ENCODE assay signal across 7 cellular contexts in the genomic region with DNA sequence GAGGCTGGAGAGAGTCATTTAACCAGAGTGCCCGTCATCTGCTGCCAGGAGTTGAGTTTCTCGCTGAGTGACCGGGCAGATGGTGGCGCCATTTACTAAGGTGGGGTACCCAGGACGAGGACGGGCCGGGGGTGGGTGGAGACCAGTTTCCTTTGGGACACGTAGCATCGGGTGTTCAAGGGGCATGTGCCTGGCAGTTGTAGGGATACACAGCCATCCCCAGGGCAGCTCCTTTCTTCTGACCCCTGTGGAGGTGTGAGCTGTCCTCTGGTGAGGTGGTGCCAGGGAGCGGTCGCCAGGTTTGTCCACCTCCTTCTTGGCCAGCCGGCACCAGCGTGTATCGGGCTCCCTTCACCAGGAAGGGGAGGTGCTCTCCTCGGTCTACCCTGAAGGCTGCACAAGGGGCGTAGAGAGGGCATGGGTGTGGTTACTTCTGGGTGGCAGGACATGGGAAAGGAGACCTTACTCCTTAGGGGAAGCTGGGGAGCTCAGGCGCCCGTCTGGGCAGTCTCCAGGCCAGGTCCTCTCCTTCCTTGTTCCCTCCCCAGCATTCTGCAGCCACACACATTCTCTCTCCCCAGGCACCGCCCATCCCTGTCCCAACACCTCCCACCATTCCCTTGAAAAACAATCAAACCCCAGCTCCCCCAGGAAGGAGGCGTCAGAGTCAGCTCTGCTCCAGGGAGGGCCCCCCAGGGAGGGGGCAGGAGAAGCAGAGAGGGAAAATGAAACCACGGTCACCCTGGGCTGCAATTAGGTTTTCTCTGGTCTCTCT. TPM values are rescaled to one million over a fixed set of nuclear protein-coding genes. Genes with fewer than 3 reads are reported as not detected.
A peak's percentile ranks its signal among the peaks of the same experiment; 100 is the strongest.
DNase-seq lines count a peak whose midpoint lies in the region; TF ChIP-seq lines count a peak whose summit lies in the region.

No MANE protein-coding gene starts in this region.

- peak; percentile 76 for TF ChIP-seq CTCF in GM10266 (IDR thresholded peaks at IDR 0.05; ENCODE audit: control insufficient read depth, insufficient read depth, low read depth, missing control alignments)
- TF ChIP-seq CTCF in kidney epithelial cell (IDR thresholded peaks at IDR 0.05; ENCODE audit: insufficient read depth, low read length, poor library complexity, severe bottlenecking) = peak; percentile 84

- peak overlapping the region; percentile 3 for H3K27ac ChIP-seq in cingulate gyrus (ENCODE audit: low read depth, low read length)

- no peaks in the 10 kb centered on the region for H3K27me3 ChIP-seq in kidney epithelial cell (ENCODE audit: control insufficient read depth, insufficient read depth, low read length)

- H3K4me3 ChIP-seq in kidney epithelial cell (ENCODE audit: low read depth, low read length) = peak overlapping the region; percentile 39

- H3K36me3 ChIP-seq in kidney epithelial cell (ENCODE audit: control insufficient read depth, insufficient read depth, low read length) = no peaks in the 10 kb centered on the region

- DNase-seq in GM10266 (ENCODE audit: extremely low spot score) (peak; percentile 70), NCI-H1694 treated with DMSO at 0.1 percent for 48 hours (lab: John Stamatoyannopoulos, UW) (peak; percentile 39), kidney epithelial cell (ENCODE audit: low read depth) (peak; percentile 78), NCI-H1048 (lab: John Stamatoyannopoulos, UW) (no peak)
- peak; percentile 47 for DNase-seq in activated CD4-positive, CD25-positive, alpha-beta regulatory T cell treated with anti-CD3 and anti-CD28 coated beads, Interleukin-2, amount 50 U/mL, for 72 hours
- DNase-seq in stimulated activated CD4-positive, alpha-beta T cell treated with anti-CD3 and anti-CD28 coated beads, Interleukin-1b, Interleukin-23, amount 100 ng/mL, for 24 hours (ENCODE audit: low read depth in 4 of 4, low spot score in 1 of 4) = peak in 3 of 4 experiments; percentile 28 to 54 (median 33)

RNA-seq across cellular contexts. Expression of a gene that starts 10.3 kb away (rescaled TPM):
- not detected in 2 replicates for total RNA-seq in kidney epithelial cell

RNA-seq across cellular contexts. Expression of a gene that starts 20.8 kb away (rescaled TPM):
- 19.1 and 20.9 TPM in 2 replicates for total RNA-seq in kidney epithelial cell
